ENCODE assay signal across 16 cellular contexts in the genomic region with DNA sequence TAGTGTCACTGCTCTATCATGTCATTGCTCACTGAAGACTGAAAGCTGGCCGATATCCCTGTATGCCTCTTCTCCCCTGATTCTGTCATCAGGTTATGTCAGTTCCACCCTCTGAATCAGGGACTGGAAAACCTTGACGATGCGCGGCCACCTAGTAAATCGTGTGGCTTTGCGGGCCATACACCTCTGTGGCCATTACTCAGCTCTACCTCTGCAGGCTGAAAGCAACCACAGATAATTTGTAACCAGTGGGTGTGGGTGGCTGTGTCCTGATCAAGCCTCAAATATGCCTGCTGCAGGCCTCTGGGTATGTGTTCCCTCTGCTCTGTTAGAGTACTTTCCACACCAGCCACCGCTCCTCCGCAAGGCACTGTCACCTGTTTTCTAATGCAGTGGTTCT.
"Had no signal": no experiment of that assay in that cellular context is flagged by ENCODE, and none has a peak within 500 bp of the region (broad histone marks: within the 10 kb centered on the region; RNA-seq: fewer than 3 reads in every experiment).

No MANE protein-coding gene starts in this region.

- H3K79me2 ChIP-seq: parathyroid adenoma had no signal

- H3K9me3 ChIP-seq: body of pancreas, right lobe of liver, spleen, tibial artery, vagina had no signal

- H3K4me3 ChIP-seq: body of pancreas, neural progenitor cell, right lobe of liver, spleen, tibial artery, vagina had no signal

- H3K27ac ChIP-seq: body of pancreas, neural progenitor cell, parathyroid adenoma, right lobe of liver, spleen, tibial artery, vagina, WERI-Rb-1 had no signal

- H3K27ac Mint-ChIP-seq: activated naive CD8-positive, alpha-beta T cell; neural progenitor cell; stimulated activated naive B cell treated with anti-CD40 and anti-IgM and Interleukin-4, amounts not matched to agents 10 μg/mL and 1 μg/mL and 100 μg/mL, for 72 hours had no signal

- H3K36me3 ChIP-seq: neural progenitor cell, right lobe of liver, spleen, tibial artery, vagina, WERI-Rb-1 had no signal

- H3K4me1 ChIP-seq: right lobe of liver had no signal

- H3K9ac ChIP-seq: neural progenitor cell, parathyroid adenoma had no signal

- H3K4me2 ChIP-seq: neural progenitor cell had no signal

- H3K27me3 Mint-ChIP-seq: activated naive CD8-positive, alpha-beta T cell had no signal

- DNase-seq: activated CD4-positive, alpha-beta T cell treated with anti-CD3 and anti-CD28 coated beads for 1 hour; amygdala; body of pancreas; kidney; right lobe of liver; spleen; stimulated activated CD4-positive, alpha-beta T cell treated with anti-CD3 and anti-CD28 coated beads, Interleukin-4, amount 100 ng/mL, for 4 hours; stimulated activated naive B cell treated with anti-CD40 and anti-IgM and Interleukin-4, amounts not matched to agents 10 μg/mL and 1 μg/mL and 100 μg/mL, for 72 hours; substantia nigra; T-helper 2 cell; tibial artery; WERI-Rb-1 had no signal

- H3K4me3 Mint-ChIP-seq: activated naive CD8-positive, alpha-beta T cell; neural progenitor cell; stimulated activated naive B cell treated with anti-CD40 and anti-IgM and Interleukin-4, amounts not matched to agents 10 μg/mL and 1 μg/mL and 100 μg/mL, for 72 hours had no signal

- H3K27me3 ChIP-seq: body of pancreas, neural progenitor cell, right lobe of liver, spleen, tibial artery, vagina had no signal

- H2AFZ ChIP-seq: neural progenitor cell, parathyroid adenoma had no signal

- H3K9me3 Mint-ChIP-seq: stimulated activated naive B cell treated with anti-CD40 and anti-IgM and Interleukin-4, amounts not matched to agents 10 μg/mL and 1 μg/mL and 100 μg/mL, for 72 hours had no signal
